Comparison of ENCODE assay signal across 28 cellular contexts in the genomic region with DNA sequence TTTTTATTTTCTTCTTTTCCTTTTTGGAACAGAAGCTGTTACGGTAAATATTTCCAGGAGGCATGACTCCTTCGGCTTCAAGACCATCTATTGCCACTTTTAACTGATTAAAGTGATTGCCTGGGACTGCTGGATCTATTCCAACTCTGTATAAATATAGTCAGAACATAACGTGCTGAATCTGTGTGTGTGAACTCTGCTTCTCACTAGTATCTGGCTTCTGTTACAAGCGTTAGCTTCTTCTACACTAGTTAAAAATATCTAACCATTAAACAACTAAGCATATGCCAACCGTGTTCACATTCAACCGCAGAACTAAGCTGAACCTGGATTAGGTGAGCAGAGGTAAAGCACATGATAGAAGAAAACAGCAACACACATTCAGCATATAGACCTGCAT. TPM values are rescaled to one million over a fixed set of nuclear protein-coding genes. Genes with fewer than 3 reads are reported as not detected.
A peak's percentile ranks its signal among the peaks of the same experiment; 100 is the strongest.
DNase-seq lines count a peak whose midpoint lies in the region; ATAC-seq and TF ChIP-seq lines count a peak whose summit lies in the region.
"Had no signal": no experiment of that assay in that cellular context is flagged by ENCODE, and none has a peak within 500 bp of the region (broad histone marks: within the 10 kb centered on the region; RNA-seq: fewer than 3 reads in every experiment).

No MANE protein-coding gene starts in this region.

- WGBS in esophagus muscularis mucosa: 44% methylated on average over 6 of the region's 6 CpGs

- no peak for ATAC-seq in thoracic aorta (ENCODE audit: insufficient number of reproducible peaks, low FRiP score, low read depth)
- no peak for ATAC-seq in HG03280 (IDR thresholded peaks at IDR 0.05; ENCODE audit: unreplicated experiment)
- ATAC-seq: K562; naive thymus-derived CD4-positive, alpha-beta T cell; Panc1 had no signal

- H3K9ac ChIP-seq in muscle layer of colon (ENCODE audit: low read length): peak overlapping the region; percentile 24
- H3K9ac ChIP-seq: BLaER1 had no signal

- intact Hi-C loops in esophagus muscularis mucosa (cut with DNase I): no loop called here

- H3K4me1 ChIP-seq in esophagus muscularis mucosa (peaks cover 76 to 99% (median 93%) of the 10 kb centered on the region in 4 donors), muscle layer of colon (ENCODE audit: insufficient read depth, low read length) (peaks cover 68% of the 10 kb centered on the region), thoracic aorta (ENCODE audit: control insufficient read depth in 1 of 2, low read depth in 2 of 2) (peaks cover 20 to 56% of the 10 kb centered on the region in 2 donors)
- H3K4me1 ChIP-seq: BLaER1, prostate gland had no signal

- H3K4me3 ChIP-seq in LNCaP clone FGC (ENCODE audit: low read depth, low read length) (no peak overlapping the region), esophagus muscularis mucosa (peak overlapping the region in 1 of 4 donors; percentile 13), muscle layer of colon (ENCODE audit: low read depth in 1 of 2, low read length in 2 of 2) (no peak overlapping the region), thoracic aorta (peak overlapping the region; percentile 12)
- H3K4me3 ChIP-seq: BLaER1, K562, prostate gland, skin epidermis, testis, vagina had no signal

- H3K9me3 ChIP-seq in esophagus muscularis mucosa (no peaks in the 10 kb centered on the region), muscle layer of colon (ENCODE audit: low read length) (no peaks in the 10 kb centered on the region), thoracic aorta (no peaks in the 10 kb centered on the region)
- H3K9me3 ChIP-seq: BLaER1, prostate gland, testis, vagina had no signal

- DNase-seq in LNCaP clone FGC (ENCODE audit: low read depth): peak; percentile 78
- DNase-seq in esophagus muscularis mucosa (ENCODE audit: extremely low spot score): no peak
- no peak for DNase-seq in thoracic aorta (ENCODE audit: low spot score)
- no peak for DNase-seq in SIG-M5 treated with dmso at 0.1 percent for 504 hours (lab: John Stamatoyannopoulos, UW; ENCODE audit: unreplicated experiment)
- DNase-seq in COLO829 (ENCODE audit: low spot score): no peak
- DNase-seq: activated CD4-positive, alpha-beta memory T cell treated with anti-CD3 and anti-CD28 coated beads, Interleukin-2, amount 10 ng/mL, durations not matched to agents 7 days and 5 days; activated CD8-positive, alpha-beta memory T cell treated with anti-CD3 and anti-CD28 coated beads, Interleukin-2, amount 50 U/mL, for 4 hours; activated naive CD4-positive, alpha-beta T cell treated with anti-CD3 and anti-CD28 coated beads, Interleukin-2, amount 10 ng/mL, durations not matched to agents 7 days and 5 days; anterior cingulate cortex; central memory CD4-positive, alpha-beta T cell; DMS153; erythroblast; naive thymus-derived CD4-positive, alpha-beta T cell; NCI-H1092 treated with DMSO at 0.1 percent for 48 hours; NCI-H187; NCI-H2171 treated with DMSO at 0.1 percent for 48 hours; NCI-H524; SHP77 treated with DMSO at 0.1 percent for 48 hours; stimulated activated naive CD4-positive, alpha-beta T cell; testis had no signal

- no peak for TF ChIP-seq EP300 in esophagus muscularis mucosa (IDR thresholded peaks at IDR 0.05)

- TF ChIP-seq CTCF in LNCaP clone FGC (IDR thresholded peaks at IDR 0.05; ENCODE audit: control insufficient read depth, extremely low read depth, insufficient read depth): no peak
- TF ChIP-seq CTCF in esophagus muscularis mucosa (IDR thresholded peaks at IDR 0.05): no peak
- TF ChIP-seq CTCF in thoracic aorta (IDR thresholded peaks at IDR 0.05): no peak

- H3K36me3 ChIP-seq in esophagus muscularis mucosa (peaks cover 0 to 14% (median 0%) of the 10 kb centered on the region in 4 donors), muscle layer of colon (ENCODE audit: insufficient read depth, low read length) (no peaks in the 10 kb centered on the region), thoracic aorta (no peaks in the 10 kb centered on the region)
- H3K36me3 ChIP-seq: BLaER1, prostate gland, vagina had no signal

- H3K27ac ChIP-seq in esophagus muscularis mucosa (replicated peaks in 1 of 4) (peak overlapping the region; percentile 3 to 66 (median 54)), muscle layer of colon (ENCODE audit: low read depth, low read length) (peak overlapping the region; percentile 62), thoracic aorta (peak overlapping the region in 1 of 2 donors; percentile 42)
- H3K27ac ChIP-seq: BLaER1, vagina had no signal

- H3K27me3 ChIP-seq in esophagus muscularis mucosa (no peaks in the 10 kb centered on the region), muscle layer of colon (ENCODE audit: control insufficient read depth in 1 of 2, insufficient read depth in 2 of 2, low read length in 2 of 2) (no peaks in the 10 kb centered on the region), thoracic aorta (replicated peaks; ENCODE audit: insufficient read depth) (no peaks in the 10 kb centered on the region)
- H3K27me3 ChIP-seq: BLaER1, testis, vagina had no signal

- no peak for TF ChIP-seq POLR2A in esophagus muscularis mucosa (IDR thresholded peaks at IDR 0.05; ENCODE audit: low read depth)

RNA-seq across cellular contexts. Expression of a gene that starts 49.0 kb away (rescaled TPM):
- 100 to 1,000 TPM in 3 of 4 donors, 10 to 100 TPM in 1; 84.0 to 177 (median 105) TPM for total RNA-seq in esophagus muscularis mucosa
- 100 to 1,000 TPM in 1 of 2 donors, 10 to 100 TPM in 1; 76.3 to 160 TPM for total RNA-seq in thoracic aorta
